In the genomic region with DNA sequence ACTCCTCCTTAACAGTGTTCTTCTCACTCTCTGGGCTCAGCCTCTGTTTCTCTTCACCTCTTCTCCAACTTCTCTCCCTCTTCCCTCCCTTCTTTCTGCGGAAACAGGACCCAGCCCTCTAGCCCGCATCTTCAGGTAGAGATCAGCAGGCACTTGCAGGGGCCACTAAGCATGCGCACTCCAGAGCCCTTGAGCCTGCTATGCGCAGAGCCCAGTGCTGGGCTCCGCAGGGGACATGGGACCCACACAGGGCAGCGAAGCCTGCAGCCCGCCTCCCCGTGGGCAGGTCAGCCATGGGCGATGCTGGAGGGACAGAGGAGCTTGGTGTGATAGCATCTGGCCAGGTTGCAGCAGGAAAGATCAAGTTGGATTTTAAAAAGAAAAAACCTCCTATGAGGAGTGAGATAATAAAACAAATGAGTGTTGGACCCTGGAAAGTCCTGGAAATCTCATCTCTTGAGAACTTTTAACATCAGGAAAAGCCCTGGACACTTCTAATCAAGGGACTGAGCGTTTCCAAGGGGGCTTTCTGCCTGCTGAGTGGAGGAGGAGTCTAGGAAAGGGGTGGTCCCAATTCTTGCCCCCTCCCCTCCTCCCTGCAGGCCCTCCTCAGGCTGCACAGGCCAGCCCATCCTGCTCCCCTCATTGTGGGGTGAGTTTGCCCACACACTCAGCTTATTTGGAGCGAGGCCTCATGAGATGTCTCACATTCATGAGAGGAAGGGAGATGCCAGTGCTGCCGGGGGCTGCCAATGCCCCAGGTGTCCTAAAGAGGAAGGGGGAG, we compare ENCODE assay signal across 12 cellular contexts.
DNase-seq lines count a peak whose midpoint lies in the region; ATAC-seq and TF ChIP-seq lines count a peak whose summit lies in the region.
"Had no signal": no experiment of that assay in that cellular context is flagged by ENCODE, and none has a peak within 500 bp of the region (broad histone marks: within the 10 kb centered on the region; RNA-seq: fewer than 3 reads in every experiment).

No MANE protein-coding gene starts in this region.

- H3K27ac ChIP-seq in KMS-11 (no peak overlapping the region), SJCRH30 (no peak overlapping the region)
- H3K27ac ChIP-seq: uterus had no signal

- CTCF ChIA-PET in activated CD8-positive, alpha-beta T cell treated with anti-CD3 and anti-CD28 coated beads for 36 hours (lab: Charles Lee): interaction anchor here (0.9 kb wide), 1 partner anchor 18 kb away, joined by 3 read pairs; no protein-coding TSS in a partner anchor
- CTCF ChIA-PET in activated CD8-positive, alpha-beta T cell treated with anti-CD3 and anti-CD28 coated beads, Interleukin-2, amount 10 ng/mL, durations not matched to agents 7 days and 5 days (lab: Charles Lee): interaction anchor here (1.3 kb wide), 1 partner anchor 27 kb away, joined by 4 read pairs; no protein-coding TSS in a partner anchor

- H3K4me1 Mint-ChIP-seq in activated CD8-positive, alpha-beta T cell treated with anti-CD3 and anti-CD28 coated beads for 36 hours (ENCODE audit: low read depth): peaks cover 18% of the 10 kb centered on the region
- H3K4me1 Mint-ChIP-seq in activated CD8-positive, alpha-beta T cell treated with anti-CD3 and anti-CD28 coated beads, Interleukin-2, amount 10 ng/mL, durations not matched to agents 7 days and 5 days (ENCODE audit: low read depth): peaks cover 25% of the 10 kb centered on the region
- peaks cover 7 to 10% of the 10 kb centered on the region in 2 donors for H3K4me1 Mint-ChIP-seq in effector memory CD8-positive, alpha-beta T cell (ENCODE audit: low read depth in 2 of 2)
- peaks cover 5 to 15% of the 10 kb centered on the region in 2 donors for H3K4me1 Mint-ChIP-seq in natural killer cell

- no peaks in the 10 kb centered on the region for H3K79me2 ChIP-seq in KMS-11 (ENCODE audit: insufficient read depth, low read depth)

- H3K9ac ChIP-seq in KMS-11: no peak overlapping the region

- H3K27me3 Mint-ChIP-seq in activated CD8-positive, alpha-beta T cell treated with anti-CD3 and anti-CD28 coated beads for 36 hours: peaks cover 5% of the 10 kb centered on the region
- H3K27me3 Mint-ChIP-seq in activated CD8-positive, alpha-beta T cell treated with anti-CD3 and anti-CD28 coated beads, Interleukin-2, amount 10 ng/mL, durations not matched to agents 7 days and 5 days (ENCODE audit: low read depth): peaks cover 19% of the 10 kb centered on the region
- peaks cover 12 to 81% of the 10 kb centered on the region in 2 donors for H3K27me3 Mint-ChIP-seq in effector memory CD8-positive, alpha-beta T cell
- H3K27me3 Mint-ChIP-seq in natural killer cell (ENCODE audit: low read depth in 2 of 2): peaks cover 14 to 35% of the 10 kb centered on the region in 2 donors

- intact Hi-C loops in activated CD8-positive, alpha-beta T cell treated with anti-CD3 and anti-CD28 coated beads for 36 hours (cut with micrococcal nuclease): no loop called here
- intact Hi-C loops in natural killer cell (cut with micrococcal nuclease): no loop called here

- H3K4me3 Mint-ChIP-seq in activated CD8-positive, alpha-beta T cell treated with anti-CD3 and anti-CD28 coated beads for 36 hours: peak overlapping the region; percentile 17
- H3K4me3 Mint-ChIP-seq in activated CD8-positive, alpha-beta T cell treated with anti-CD3 and anti-CD28 coated beads, Interleukin-2, amount 10 ng/mL, durations not matched to agents 7 days and 5 days: no peak overlapping the region
- H3K4me3 Mint-ChIP-seq in effector memory CD8-positive, alpha-beta T cell: peak overlapping the region; percentile 3 to 24
- H3K4me3 Mint-ChIP-seq in natural killer cell: no peak overlapping the region

- H3K4me2 ChIP-seq in KMS-11: no peak overlapping the region

- H4K20me1 ChIP-seq in KMS-11 (ENCODE audit: insufficient read depth): no peaks in the 10 kb centered on the region

- H3K27me3 ChIP-seq in KMS-11 (ENCODE audit: insufficient read depth, low read depth): no peaks in the 10 kb centered on the region
- peaks cover 10% of the 10 kb centered on the region; the same call in 1 of the 2 replicates for H3K27me3 ChIP-seq in SJCRH30
- H3K27me3 ChIP-seq: uterus had no signal

- ATAC-seq in activated CD8-positive, alpha-beta T cell treated with anti-CD3 and anti-CD28 coated beads for 36 hours: no peak
- ATAC-seq in activated CD8-positive, alpha-beta T cell treated with anti-CD3 and anti-CD28 coated beads, Interleukin-2, amount 10 ng/mL, durations not matched to agents 7 days and 5 days: no peak
- ATAC-seq in effector memory CD8-positive, alpha-beta T cell (replicated peaks): no peak
- no peak for ATAC-seq in natural killer cell

- no peaks in the 10 kb centered on the region for H3K36me3 Mint-ChIP-seq in activated CD8-positive, alpha-beta T cell treated with anti-CD3 and anti-CD28 coated beads for 36 hours (ENCODE audit: low read depth)
- H3K36me3 Mint-ChIP-seq in activated CD8-positive, alpha-beta T cell treated with anti-CD3 and anti-CD28 coated beads, Interleukin-2, amount 10 ng/mL, durations not matched to agents 7 days and 5 days (ENCODE audit: low read depth): no peaks in the 10 kb centered on the region
- H3K36me3 Mint-ChIP-seq in effector memory CD8-positive, alpha-beta T cell (ENCODE audit: insufficient read depth): no peaks in the 10 kb centered on the region
- H3K36me3 Mint-ChIP-seq in natural killer cell: no peaks in the 10 kb centered on the region
- H3K36me3 Mint-ChIP-seq: activated naive CD4-positive, alpha-beta T cell treated with anti-CD3 and anti-CD28 coated beads, Interleukin-2, amount 50 U/mL, for 72 hours had no signal

- H3K27ac Mint-ChIP-seq in activated CD8-positive, alpha-beta T cell treated with anti-CD3 and anti-CD28 coated beads for 36 hours: no peak overlapping the region
- no peak overlapping the region for H3K27ac Mint-ChIP-seq in activated CD8-positive, alpha-beta T cell treated with anti-CD3 and anti-CD28 coated beads, Interleukin-2, amount 10 ng/mL, durations not matched to agents 7 days and 5 days
- no peak overlapping the region for H3K27ac Mint-ChIP-seq in effector memory CD8-positive, alpha-beta T cell
- H3K27ac Mint-ChIP-seq in natural killer cell: no peak overlapping the region

- H3K4me3 ChIP-seq in KMS-11 (IDR thresholded peaks at IDR 0.05; ENCODE audit: insufficient read depth, low read depth, low read length) (no peak overlapping the region), retinal pigment epithelial cell (ENCODE audit: low read length) (peak overlapping the region; percentile 31), SJCRH30 (no peak overlapping the region)

- no peak for DNase-seq in activated CD8-positive, alpha-beta T cell treated with anti-CD3 and anti-CD28 coated beads for 36 hours
- no peak for DNase-seq in activated CD8-positive, alpha-beta T cell treated with anti-CD3 and anti-CD28 coated beads, Interleukin-2, amount 10 ng/mL, durations not matched to agents 7 days and 5 days
- no peak for DNase-seq in effector memory CD8-positive, alpha-beta T cell
- no peak for DNase-seq in retinal pigment epithelial cell (ENCODE audit: low read depth)
- no peak for DNase-seq in SJCRH30
- DNase-seq in natural killer cell: no peak
- DNase-seq in mucosa of gallbladder (ENCODE audit: low spot score): no peak
- DNase-seq: activated CD4-positive, alpha-beta T cell treated with anti-CD3 and anti-CD28 coated beads, Interleukin-2, amount 50 U/mL, for 1 hour had no signal

- H3K9me3 ChIP-seq in SJCRH30 (replicated peaks): no peaks in the 10 kb centered on the region
- H3K9me3 ChIP-seq: uterus had no signal

- POLR2A ChIA-PET in activated CD8-positive, alpha-beta T cell treated with anti-CD3 and anti-CD28 coated beads for 36 hours (lab: Charles Lee): interaction anchor here (0.6 to 1.2 kb wide), 2 partner anchors 17 to 139 kb away, joined by 3 read pairs; no protein-coding TSS in a partner anchor
- POLR2A ChIA-PET in activated CD8-positive, alpha-beta T cell treated with anti-CD3 and anti-CD28 coated beads, Interleukin-2, amount 10 ng/mL, durations not matched to agents 7 days and 5 days (lab: Charles Lee): no interaction called here

- H3K36me3 ChIP-seq in KMS-11 (ENCODE audit: insufficient read depth) (no peaks in the 10 kb centered on the region), SJCRH30 (no peaks in the 10 kb centered on the region)
- H3K36me3 ChIP-seq: uterus had no signal

- H2AFZ ChIP-seq in KMS-11 (ENCODE audit: low read depth): peak overlapping the region; percentile 57

- H3K4me1 ChIP-seq in KMS-11 (ENCODE audit: low read depth, poor library complexity, severe bottlenecking): no peaks in the 10 kb centered on the region
- H3K4me1 ChIP-seq in SJCRH30: peaks cover 28% of the 10 kb centered on the region
- H3K4me1 ChIP-seq: uterus had no signal

- no peaks in the 10 kb centered on the region for H3K9me3 Mint-ChIP-seq in activated CD8-positive, alpha-beta T cell treated with anti-CD3 and anti-CD28 coated beads for 36 hours
- no peaks in the 10 kb centered on the region for H3K9me3 Mint-ChIP-seq in activated CD8-positive, alpha-beta T cell treated with anti-CD3 and anti-CD28 coated beads, Interleukin-2, amount 10 ng/mL, durations not matched to agents 7 days and 5 days (ENCODE audit: insufficient read depth)
- H3K9me3 Mint-ChIP-seq in effector memory CD8-positive, alpha-beta T cell: no peaks in the 10 kb centered on the region
- no peaks in the 10 kb centered on the region for H3K9me3 Mint-ChIP-seq in natural killer cell
- H3K9me3 Mint-ChIP-seq: activated naive CD4-positive, alpha-beta T cell treated with anti-CD3 and anti-CD28 coated beads, Interleukin-2, amount 50 U/mL, for 72 hours; dendritic cell treated with granulocyte-macrophage colony-stimulating factor and Interleukin-4, amounts not matched to agents 40 ng/mL and 50 ng/mL, for 4 days had no signal

- no peak for TF ChIP-seq CTCF in activated CD8-positive, alpha-beta T cell treated with anti-CD3 and anti-CD28 coated beads for 36 hours (IDR thresholded peaks at IDR 0.05)
- TF ChIP-seq CTCF in KMS-11 (conservative IDR thresholded peaks at IDR 0.05; ENCODE audit: low read depth, low read length) (no peak), retinal pigment epithelial cell (conservative IDR thresholded peaks at IDR 0.05; ENCODE audit: low read depth, low read length) (no peak), natural killer cell (IDR thresholded peaks at IDR 0.05) (no peak)

Comparison
In these comparisons a context has a peak if more than half of its experiments do, and no peak if none do; other contexts are left out.
1. H3K4me3 Mint-ChIP-seq: peak in activated CD8-positive, alpha-beta T cell treated with anti-CD3 and anti-CD28 coated beads for 36 hours (single experiment) and effector memory CD8-positive, alpha-beta T cell (2 of 2); none in activated CD8-positive, alpha-beta T cell treated with anti-CD3 and anti-CD28 coated beads, Interleukin-2, amount 10 ng/mL, durations not matched to agents 7 days and 5 days (single experiment) and natural killer cell (single experiment).